ENCODE assay signal across 8 cellular contexts in genomic region chr4:105708376-105709080, GRCh38. TPM values are rescaled to one million over a fixed set of nuclear protein-coding genes. Genes with fewer than 3 reads are reported as not detected.
A peak's percentile ranks its signal among the peaks of the same experiment; 100 is the strongest.
DNase-seq lines count a peak whose midpoint lies in the region; ATAC-seq and TF ChIP-seq lines count a peak whose summit lies in the region.

A gene with protein sequence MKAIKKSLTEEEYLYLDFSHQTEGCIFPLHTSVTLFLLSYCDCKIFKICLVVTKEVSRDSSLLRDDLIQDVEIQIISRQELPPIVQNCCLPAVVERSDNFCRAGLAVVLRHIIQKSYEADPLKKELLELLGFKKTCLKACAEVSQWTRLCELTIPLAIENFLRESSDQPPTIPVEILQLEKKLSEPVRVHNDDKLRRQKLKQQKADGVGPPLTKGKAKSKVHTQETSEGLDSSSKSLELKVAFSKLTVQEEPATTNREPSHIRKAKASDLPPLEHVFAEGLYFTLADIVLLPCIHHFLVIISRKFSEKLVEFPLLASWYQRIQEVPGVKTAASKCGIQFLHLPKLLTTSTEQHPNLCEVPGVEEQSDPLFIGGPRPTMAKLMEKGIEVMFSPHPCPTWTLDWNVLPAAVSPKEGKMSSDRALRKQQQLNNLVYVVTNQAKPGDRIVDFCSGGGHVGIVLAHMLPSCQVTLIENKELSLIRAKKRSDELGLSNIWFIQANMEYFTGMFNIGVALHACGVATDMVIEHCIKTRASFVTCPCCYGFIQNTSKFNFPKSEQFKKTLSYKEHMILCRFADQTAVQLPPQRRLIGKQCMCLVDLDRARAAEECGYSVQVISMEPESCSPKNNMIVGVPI (plus strand): TSS chr4:105708784. CDS start chr4:105717614, 8,830 bp downstream.
A gene with protein sequence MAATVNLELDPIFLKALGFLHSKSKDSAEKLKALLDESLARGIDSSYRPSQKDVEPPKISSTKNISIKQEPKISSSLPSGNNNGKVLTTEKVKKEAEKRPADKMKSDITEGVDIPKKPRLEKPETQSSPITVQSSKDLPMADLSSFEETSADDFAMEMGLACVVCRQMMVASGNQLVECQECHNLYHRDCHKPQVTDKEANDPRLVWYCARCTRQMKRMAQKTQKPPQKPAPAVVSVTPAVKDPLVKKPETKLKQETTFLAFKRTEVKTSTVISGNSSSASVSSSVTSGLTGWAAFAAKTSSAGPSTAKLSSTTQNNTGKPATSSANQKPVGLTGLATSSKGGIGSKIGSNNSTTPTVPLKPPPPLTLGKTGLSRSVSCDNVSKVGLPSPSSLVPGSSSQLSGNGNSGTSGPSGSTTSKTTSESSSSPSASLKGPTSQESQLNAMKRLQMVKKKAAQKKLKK (minus strand): TSS chr4:105708689. CDS start chr4:105700005, 8,684 bp downstream.

- H3K9me3 Mint-ChIP-seq in activated naive CD4-positive, alpha-beta T cell treated with anti-CD3 and anti-CD28 coated beads, Interleukin-2, amount 10 ng/mL, durations not matched to agents 7 days and 5 days = no peaks in the 10 kb centered on the region

- H3K27ac Mint-ChIP-seq in activated naive CD4-positive, alpha-beta T cell treated with anti-CD3 and anti-CD28 coated beads, Interleukin-2, amount 10 ng/mL, durations not matched to agents 7 days and 5 days = peak within 1 kb of the TSS; percentile 90

- no peaks in the 10 kb centered on the region for H3K27me3 Mint-ChIP-seq in activated naive CD4-positive, alpha-beta T cell treated with anti-CD3 and anti-CD28 coated beads, Interleukin-2, amount 10 ng/mL, durations not matched to agents 7 days and 5 days

- H3K36me3 Mint-ChIP-seq in activated naive CD4-positive, alpha-beta T cell treated with anti-CD3 and anti-CD28 coated beads, Interleukin-2, amount 10 ng/mL, durations not matched to agents 7 days and 5 days = peaks cover 4% of the 10 kb centered on the region

- H3K4me1 ChIP-seq in gastroesophageal sphincter = peaks cover 10 to 59% (median 13%) of the 10 kb centered on the region in 3 donors
- peaks cover 18 to 20% of the 10 kb centered on the region in 2 experiments for H3K4me1 ChIP-seq in neutrophil (ENCODE audit: control insufficient read depth in 1 of 2, insufficient read depth in 1 of 2, low read depth in 1 of 2, low read length in 1 of 2)

- no peak for TF ChIP-seq EP300 in gastroesophageal sphincter (IDR thresholded peaks at IDR 0.05)

- CTCF ChIA-PET in activated naive CD4-positive, alpha-beta T cell treated with anti-CD3 and anti-CD28 coated beads, Interleukin-2, amount 10 ng/mL, durations not matched to agents 7 days and 5 days (lab: Charles Lee) = interaction anchor here (1.2 kb wide), 1 partner anchor 235 kb away, joined by 4 read pairs; the partner anchor contains the start of gene PPA2

- H3K27me3 ChIP-seq in gastroesophageal sphincter = no peaks in the 10 kb centered on the region
- H3K27me3 ChIP-seq in neutrophil = no peaks in the 10 kb centered on the region

- H3K36me3 ChIP-seq in gastroesophageal sphincter (no peaks in the 10 kb centered on the region), neutrophil (no peaks in the 10 kb centered on the region)

- ATAC-seq in gastroesophageal sphincter = peak; percentile 97

- H3K4me3 ChIP-seq in HFF-Myc (replicated peaks; ENCODE audit: low read depth, low read length) = peak within 1 kb of the TSS; percentile 61
- H3K4me3 ChIP-seq in gastroesophageal sphincter = peak within 1 kb of the TSS; percentile 90 to 96
- H3K4me3 ChIP-seq in neutrophil (ENCODE audit: low read depth in 1 of 2, low read length in 1 of 2) = peak within 1 kb of the TSS; percentile 82 to 95

- H3K9me3 ChIP-seq in gastroesophageal sphincter (no peaks in the 10 kb centered on the region), neutrophil (no peaks in the 10 kb centered on the region)

- DNase-seq in GM03348 (ENCODE audit: low spot score) (peak; percentile 93), HFF-Myc (ENCODE audit: extremely low read depth, low read depth) (peak; percentile 77), NAMALWA (ENCODE audit: low spot score) (peak; percentile 93), SK-N-DZ (ENCODE audit: low spot score) (peak; percentile 89), substantia nigra (lab: John Stamatoyannopoulos, UW) (peak; percentile 45 to 98 (median 87))
- DNase-seq in activated naive CD4-positive, alpha-beta T cell treated with anti-CD3 and anti-CD28 coated beads, Interleukin-2, amount 10 ng/mL, durations not matched to agents 7 days and 5 days = peak; percentile 90

- TF ChIP-seq POLR2A in gastroesophageal sphincter (IDR thresholded peaks at IDR 0.05) = peak; percentile 52 to 61

- H3K27ac ChIP-seq in gastroesophageal sphincter (peak within 1 kb of the TSS; percentile 76 to 95 (median 94)), neutrophil (peak within 1 kb of the TSS; percentile 85), substantia nigra (ENCODE audit: low read depth, low read length, poor library complexity, severe bottlenecking) (peak within 1 kb of the TSS; percentile 82)

- TF ChIP-seq CTCF in HFF-Myc (IDR thresholded peaks at IDR 0.05; ENCODE audit: low read depth, low read length, missing control alignments) (no peak), gastroesophageal sphincter (IDR thresholded peaks at IDR 0.05) (no peak), neutrophil (IDR thresholded peaks at IDR 0.05) (peak; percentile 21)

- peaks cover 31% of the 10 kb centered on the region for H3K4me1 Mint-ChIP-seq in activated naive CD4-positive, alpha-beta T cell treated with anti-CD3 and anti-CD28 coated beads, Interleukin-2, amount 10 ng/mL, durations not matched to agents 7 days and 5 days

- H3K4me3 Mint-ChIP-seq in activated naive CD4-positive, alpha-beta T cell treated with anti-CD3 and anti-CD28 coated beads, Interleukin-2, amount 10 ng/mL, durations not matched to agents 7 days and 5 days = peak within 1 kb of the TSS; percentile 98

- WGBS in gastroesophageal sphincter (ENCODE audit: low coverage in 1 of 2), 2 donors = 0 to 3% methylated on average over 4 to 21 of the region's 58 CpGs

RNA-seq across cellular contexts. Expression of the first gene that starts in this region (rescaled TPM):
- polyA plus RNA-seq in SK-N-DZ (2014; cell fraction: cytosol; rRNA removed) = 14.9 and 18.4 TPM in 2 replicates
- 10.2 and 27.1 TPM in 2 replicates for polyA plus RNA-seq in SK-N-DZ (2014; cell fraction: nucleus; rRNA removed)
- total RNA-seq in gastroesophageal sphincter = 10 to 100 TPM; 11.1 to 12.9 (median 12.2) TPM

RNA-seq across cellular contexts. Expression of the second gene that starts in this region (rescaled TPM):
- polyA plus RNA-seq in SK-N-DZ (2014; cell fraction: cytosol; rRNA removed) = 13.8 and 23.4 TPM in 2 replicates
- 30.6 and 32.0 TPM in 2 replicates for polyA plus RNA-seq in SK-N-DZ (2014; cell fraction: nucleus; rRNA removed)
- total RNA-seq in gastroesophageal sphincter = 10 to 100 TPM; 24.2 to 46.1 (median 31.1) TPM

Comparison
In these comparisons a context has a peak if more than half of its experiments do, and no peak if none do; other contexts are left out.
1. Peak in every context shown above with its lines: DNase-seq, ATAC-seq, H3K4me3 ChIP-seq and H3K27ac ChIP-seq.